10 cellular contexts compared by ENCODE assay signal in genomic region chr1:99758073-99758511, GRCh38. TPM values are rescaled to one million over a fixed set of nuclear protein-coding genes. Genes with fewer than 3 reads are reported as not detected.
A peak's percentile ranks its signal among the peaks of the same experiment; 100 is the strongest.
DNase-seq lines count a peak whose midpoint lies in the region; ATAC-seq and TF ChIP-seq lines count a peak whose summit lies in the region.
"Had no signal": no experiment of that assay in that cellular context is flagged by ENCODE, and none has a peak within 500 bp of the region (broad histone marks: within the 10 kb centered on the region; RNA-seq: fewer than 3 reads in every experiment).

No MANE protein-coding gene starts in this region.

- CTCF ChIA-PET in GM10248 (lab: Yijun Ruan, JAX) = interaction anchor here (1.2 to 1.3 kb wide), 2 partner anchors 28 to 48 kb away, joined by 3 read pairs; no protein-coding TSS in a partner anchor

- no peak for TF ChIP-seq CTCF in left lung (IDR thresholded peaks at IDR 0.05)
- TF ChIP-seq CTCF in GM10248 (IDR thresholded peaks at IDR 0.05; ENCODE audit: control extremely low read depth, extremely low read depth, low read depth, missing control alignments) = no peak
- no peak for TF ChIP-seq CTCF in omental fat pad (IDR thresholded peaks at IDR 0.05)

- no peaks in the 10 kb centered on the region for H3K9me3 ChIP-seq in left lung

- POLR2A ChIA-PET in GM10248 (lab: Yijun Ruan, JAX) = no interaction called here

- H3K27ac ChIP-seq in left lung = no peak overlapping the region

- ATAC-seq in GM18861 (IDR thresholded peaks at IDR 0.05; ENCODE audit: unreplicated experiment) = peak; percentile 75
- ATAC-seq in GM21825 (IDR thresholded peaks at IDR 0.05; ENCODE audit: unreplicated experiment) = peak; percentile 68
- peak; percentile 64 for ATAC-seq in HG03558 (IDR thresholded peaks at IDR 0.05; ENCODE audit: extremely low read depth, unreplicated experiment)
- peak; percentile 26 for ATAC-seq in left lung
- ATAC-seq in omental fat pad (ENCODE audit: low FRiP score) = no peak

- DNase-seq in left lung (no peak), GM10248 (ENCODE audit: extremely low spot score) (no peak), omental fat pad (ENCODE audit: low spot score) (no peak), NCI-H2227 treated with DMSO at 0.1 percent for 48 hours (lab: John Stamatoyannopoulos, UW) (no peak)
- no peak for DNase-seq in stimulated activated CD4-positive, alpha-beta T cell treated with anti-CD3 and anti-CD28 coated beads, Interleukin-12 subunit alpha, Interleukin-12 subunit beta, amount 100 ng/mL, for 4 hours
- DNase-seq: aorta, NCI-H1417 had no signal

- H3K27me3 ChIP-seq in left lung = no peaks in the 10 kb centered on the region

- H3K4me3 ChIP-seq in left lung = no peak overlapping the region

- H3K36me3 ChIP-seq in left lung = no peaks in the 10 kb centered on the region

- peaks cover 0 to 16% of the 10 kb centered on the region in 2 donors for H3K4me1 ChIP-seq in left lung

- intact Hi-C loops in left lung (cut with DNase I) = no loop called here

RNA-seq across cellular contexts. Expression of gene FRRS1, which starts 8.3 kb away (rescaled TPM):
- total RNA-seq in left lung = 10 to 100 TPM; 12.3 to 15.1 TPM
- total RNA-seq in omental fat pad = 10 to 100 TPM in 1 of 4 donors, 1 to 10 TPM in 3; 3.6 to 13.1 (median 7.3) TPM
